Comparison of ENCODE assay signal across 21 cellular contexts in genomic region chr1:239184581-239185244, GRCh38.
DNase-seq lines count a peak whose midpoint lies in the region; ATAC-seq and TF ChIP-seq lines count a peak whose summit lies in the region.
"Had no signal": no experiment of that assay in that cellular context is flagged by ENCODE, and none has a peak within 500 bp of the region (broad histone marks: within the 10 kb centered on the region; RNA-seq: fewer than 3 reads in every experiment).

No MANE protein-coding gene starts in this region.

- H3K27me3 ChIP-seq in adipocyte (replicated peaks; ENCODE audit: control insufficient read depth, insufficient read depth, low read length) = no peaks in the 10 kb centered on the region
- no peaks in the 10 kb centered on the region for H3K27me3 ChIP-seq in foreskin keratinocyte
- H3K27me3 ChIP-seq: BLaER1, SJCRH30 had no signal

- no peak for DNase-seq in left ventricle myocardium superior
- no peak for DNase-seq in Right ventricle myocardium inferior (ENCODE audit: missing footprints)
- peak; percentile 4 for DNase-seq in adipocyte (ENCODE audit: low read depth)
- peak in 1 of 2 donors; percentile 12 for DNase-seq in foreskin keratinocyte
- peak; percentile 36 for DNase-seq in superior temporal gyrus (ENCODE audit: extremely low spot score)
- DNase-seq: Calu3; CD4-positive, alpha-beta memory T cell; DMS79; NCI-H1417; NCI-H187; NCI-H2107; NCI-H510A; NCI-H774; PC-3; SJCRH30 had no signal

- no peaks in the 10 kb centered on the region for H3K4me1 ChIP-seq in adipocyte (ENCODE audit: control insufficient read depth, insufficient read depth, low read length)
- peaks cover 17% of the 10 kb centered on the region for H3K4me1 ChIP-seq in foreskin keratinocyte
- H3K4me1 ChIP-seq: BLaER1, SJCRH30 had no signal

- H3K9ac ChIP-seq in adipocyte (ENCODE audit: low read length) = no peak overlapping the region
- H3K9ac ChIP-seq: BLaER1, KMS-11 had no signal

- H3K9me3 ChIP-seq in adipocyte (ENCODE audit: control insufficient read depth, low read length) = no peaks in the 10 kb centered on the region
- H3K9me3 ChIP-seq: BLaER1, SJCRH30 had no signal

- H3K36me3 ChIP-seq in adipocyte (ENCODE audit: control insufficient read depth, insufficient read depth, low read length, severe bottlenecking) = no peaks in the 10 kb centered on the region
- H3K36me3 ChIP-seq: BLaER1, SJCRH30 had no signal

- no peak overlapping the region for H3K4me3 ChIP-seq in adipocyte (ENCODE audit: low read length)
- H3K4me3 ChIP-seq: BLaER1, SJCRH30 had no signal

- ATAC-seq in left ventricle myocardium superior (peak; percentile 27), Right ventricle myocardium inferior (no peak), foreskin keratinocyte (peak; percentile 29), GM19452 (IDR thresholded peaks at IDR 0.05; ENCODE audit: unreplicated experiment) (no peak), HG03045 (IDR thresholded peaks at IDR 0.05; ENCODE audit: unreplicated experiment) (no peak)
- no peak for ATAC-seq in activated CD4-positive, CD25-positive, alpha-beta regulatory T cell treated with anti-CD3 and anti-CD28 coated beads, Interleukin-2, amount 50 U/mL, for 24 hours
- ATAC-seq: HCT116, PC-3 had no signal

- no peak for TF ChIP-seq CTCF in foreskin keratinocyte (conservative IDR thresholded peaks at IDR 0.05)

- no peak overlapping the region for H3K27ac ChIP-seq in foreskin keratinocyte
- H3K27ac ChIP-seq: BLaER1, KMS-11, SJCRH30 had no signal

- intact Hi-C loops in left ventricle myocardium superior (cut with micrococcal nuclease) (no loop called here), Right ventricle myocardium inferior (cut with DNase I) (no loop called here)

Comparison
In these comparisons a context has a peak if more than half of its experiments do, and no peak if none do; other contexts are left out.
1. ATAC-seq: peak in left ventricle myocardium superior (single experiment) and foreskin keratinocyte (single experiment); none in Right ventricle myocardium inferior (single experiment), activated CD4-positive, CD25-positive, alpha-beta regulatory T cell treated with anti-CD3 and anti-CD28 coated beads, Interleukin-2, amount 50 U/mL, for 24 hours (0 of 2), GM19452 (single experiment) and HG03045 (single experiment).
2. DNase-seq: peak in adipocyte (single experiment) and superior temporal gyrus (single experiment); none in left ventricle myocardium superior (single experiment) and Right ventricle myocardium inferior (single experiment).